16 cellular contexts compared by ENCODE assay signal in genomic region chr12:92496790-92497189, GRCh38.
DNase-seq lines count a peak whose midpoint lies in the region; ATAC-seq, FAIRE-seq and TF ChIP-seq lines count a peak whose summit lies in the region.
"Had no signal": no experiment of that assay in that cellular context is flagged by ENCODE, and none has a peak within 500 bp of the region (broad histone marks: within the 10 kb centered on the region; RNA-seq: fewer than 3 reads in every experiment).

No MANE protein-coding gene starts in this region.

- ATAC-seq in GM19372 (IDR thresholded peaks at IDR 0.05; ENCODE audit: low read depth, unreplicated experiment) (peak; percentile 35), HG02759 (IDR thresholded peaks at IDR 0.05; ENCODE audit: unreplicated experiment) (peak; percentile 74), HG03460 (IDR thresholded peaks at IDR 0.05; ENCODE audit: unreplicated experiment) (peak; percentile 73)
- ATAC-seq: left ventricle myocardium superior had no signal

- no peak for TF ChIP-seq CTCF in brain microvascular endothelial cell (IDR thresholded peaks at IDR 0.05; ENCODE audit: low read depth, low read length, missing control alignments)

- FAIRE-seq in GM12891 (lab: Jason Lieb, UNC): peak; percentile 96

- H3K27me3 ChIP-seq in MG63 (no peaks in the 10 kb centered on the region), brain microvascular endothelial cell (replicated peaks) (no peaks in the 10 kb centered on the region)
- no peaks in the 10 kb centered on the region for H3K27me3 ChIP-seq in effector memory CD4-positive, alpha-beta T cell (replicated peaks; ENCODE audit: control insufficient read depth, insufficient read depth, low read length, poor library complexity, severe bottlenecking)

- no peak for TF ChIP-seq POLR2A in GM12891 (IDR thresholded peaks at IDR 0.05; ENCODE audit: low read depth, low read length)

- no peaks in the 10 kb centered on the region for H3K4me1 ChIP-seq in effector memory CD4-positive, alpha-beta T cell (ENCODE audit: control insufficient read depth, insufficient read depth, low read length, poor library complexity, severe bottlenecking)

- DNase-seq in GM12891 (ENCODE audit: insufficient read length, low spot score) (no peak), MG63 (no peak), brain microvascular endothelial cell (no peak)
- DNase-seq in effector memory CD4-positive, alpha-beta T cell: no peak
- DNase-seq in NK-92 treated with Interleukin-12 subunit alpha and Interleukin-12 subunit beta, amount 100 ng/mL, for 24 hours (lab: John Stamatoyannopoulos, UW): no peak
- DNase-seq: activated CD8-positive, alpha-beta memory T cell treated with anti-CD3 and anti-CD28 coated beads, Interleukin-2, amount 50 U/mL, for 4 hours; effector CD4-positive, alpha-beta T cell; glutamatergic neuron; Kasumi-1; left ventricle myocardium superior; NCI-H2171 treated with DMSO at 0.1 percent for 48 hours; stimulated activated CD4-positive, alpha-beta T cell treated with anti-CD3 and anti-CD28 coated beads, Interleukin-2, amount 100 ng/mL, for 24 hours; T-helper 2 cell had no signal

- H3K36me3 ChIP-seq in MG63: no peaks in the 10 kb centered on the region
- H3K36me3 ChIP-seq in brain microvascular endothelial cell (replicated peaks): no peaks in the 10 kb centered on the region
- H3K36me3 ChIP-seq in effector memory CD4-positive, alpha-beta T cell (ENCODE audit: control insufficient read depth, insufficient read depth, low read length): no peaks in the 10 kb centered on the region

- H3K27ac ChIP-seq in brain microvascular endothelial cell: no peak overlapping the region
- H3K27ac ChIP-seq in effector memory CD4-positive, alpha-beta T cell (ENCODE audit: insufficient read depth, low read length, poor library complexity, severe bottlenecking): no peak overlapping the region

- in situ Hi-C loops in brain microvascular endothelial cell (cut with HindIII; ENCODE audit: low pct_ligation_motif_present, low sequenced_read_pairs): no loop called here

- H3K9me3 ChIP-seq in MG63: no peaks in the 10 kb centered on the region
- H3K9me3 ChIP-seq in effector memory CD4-positive, alpha-beta T cell (ENCODE audit: control insufficient read depth, low read length): no peaks in the 10 kb centered on the region

- no peak overlapping the region for H3K4me3 ChIP-seq in MG63
- H3K4me3 ChIP-seq in brain microvascular endothelial cell (ENCODE audit: low read depth, low read length): no peak overlapping the region
- H3K4me3 ChIP-seq in effector memory CD4-positive, alpha-beta T cell (ENCODE audit: insufficient read depth, low read depth, low read length, poor library complexity, severe bottlenecking): no peak overlapping the region

TF ChIP-seq in GM12891, 5 proteins besides CTCF, POLR2A, EP300 and RAD21:
- TF ChIP-seq PAX5 (IDR thresholded peaks at IDR 0.05; ENCODE audit: insufficient read depth, low read length, severe bottlenecking) (no peak), POU2F2 (IDR thresholded peaks at IDR 0.05; ENCODE audit: low read depth, low read length) (no peak), SPI1 (IDR thresholded peaks at IDR 0.05; ENCODE audit: low read depth, low read length) (peak; percentile 59), TAF1 (IDR thresholded peaks at IDR 0.05; ENCODE audit: low read depth, low read length) (no peak), POLR2AphosphoS5 (IDR thresholded peaks at IDR 0.05; ENCODE audit: low read depth, low read length) (no peak)
